ENCODE assay signal across 1 cellular context in the genomic region with DNA sequence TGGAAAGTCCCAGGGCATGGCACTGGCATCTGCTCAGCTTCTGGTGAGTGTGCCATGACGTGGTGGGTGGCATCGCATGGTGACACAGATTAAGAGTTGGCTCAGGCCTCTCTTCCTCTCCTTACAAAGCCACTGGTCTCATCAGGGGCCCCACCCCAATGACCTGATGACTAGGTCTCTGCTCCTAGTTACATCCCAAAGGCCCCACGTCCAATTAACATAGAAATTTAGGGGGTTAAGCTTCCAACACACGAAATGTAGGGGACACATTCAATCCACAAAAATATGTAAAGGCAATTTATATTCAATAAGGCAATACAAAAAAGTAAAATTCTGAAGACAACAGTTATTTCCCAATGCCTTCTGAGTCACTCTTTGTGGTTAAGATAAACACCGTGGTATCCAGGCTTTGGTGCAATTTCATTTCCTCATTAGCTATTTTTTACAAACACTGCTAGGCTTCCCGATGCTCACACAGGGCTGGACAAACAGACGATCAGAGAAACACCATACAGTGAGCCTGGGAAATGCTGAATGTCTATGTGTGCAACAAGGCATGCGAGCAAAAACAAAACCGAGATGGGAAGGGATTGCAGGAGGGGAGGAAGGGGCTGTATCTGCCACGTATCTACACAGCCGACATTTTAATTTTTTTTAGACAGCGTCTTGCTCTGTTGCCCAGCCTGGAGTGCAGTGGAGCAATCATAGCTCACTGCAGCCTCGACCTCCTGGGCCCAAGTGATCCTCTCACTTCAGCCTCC.
TF ChIP-seq lines count a peak whose summit lies in the region.

No MANE protein-coding gene starts in this region.

TF ChIP-seq in A549, 52 proteins besides CTCF, POLR2A, EP300 and RAD21 (continued from another document):
- TF ChIP-seq, protein P1, sequence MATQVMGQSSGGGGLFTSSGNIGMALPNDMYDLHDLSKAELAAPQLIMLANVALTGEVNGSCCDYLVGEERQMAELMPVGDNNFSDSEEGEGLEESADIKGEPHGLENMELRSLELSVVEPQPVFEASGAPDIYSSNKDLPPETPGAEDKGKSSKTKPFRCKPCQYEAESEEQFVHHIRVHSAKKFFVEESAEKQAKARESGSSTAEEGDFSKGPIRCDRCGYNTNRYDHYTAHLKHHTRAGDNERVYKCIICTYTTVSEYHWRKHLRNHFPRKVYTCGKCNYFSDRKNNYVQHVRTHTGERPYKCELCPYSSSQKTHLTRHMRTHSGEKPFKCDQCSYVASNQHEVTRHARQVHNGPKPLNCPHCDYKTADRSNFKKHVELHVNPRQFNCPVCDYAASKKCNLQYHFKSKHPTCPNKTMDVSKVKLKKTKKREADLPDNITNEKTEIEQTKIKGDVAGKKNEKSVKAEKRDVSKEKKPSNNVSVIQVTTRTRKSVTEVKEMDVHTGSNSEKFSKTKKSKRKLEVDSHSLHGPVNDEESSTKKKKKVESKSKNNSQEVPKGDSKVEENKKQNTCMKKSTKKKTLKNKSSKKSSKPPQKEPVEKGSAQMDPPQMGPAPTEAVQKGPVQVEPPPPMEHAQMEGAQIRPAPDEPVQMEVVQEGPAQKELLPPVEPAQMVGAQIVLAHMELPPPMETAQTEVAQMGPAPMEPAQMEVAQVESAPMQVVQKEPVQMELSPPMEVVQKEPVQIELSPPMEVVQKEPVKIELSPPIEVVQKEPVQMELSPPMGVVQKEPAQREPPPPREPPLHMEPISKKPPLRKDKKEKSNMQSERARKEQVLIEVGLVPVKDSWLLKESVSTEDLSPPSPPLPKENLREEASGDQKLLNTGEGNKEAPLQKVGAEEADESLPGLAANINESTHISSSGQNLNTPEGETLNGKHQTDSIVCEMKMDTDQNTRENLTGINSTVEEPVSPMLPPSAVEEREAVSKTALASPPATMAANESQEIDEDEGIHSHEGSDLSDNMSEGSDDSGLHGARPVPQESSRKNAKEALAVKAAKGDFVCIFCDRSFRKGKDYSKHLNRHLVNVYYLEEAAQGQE (IDR thresholded peaks at IDR 0.05): no peak
- TF ChIP-seq, protein P2, sequence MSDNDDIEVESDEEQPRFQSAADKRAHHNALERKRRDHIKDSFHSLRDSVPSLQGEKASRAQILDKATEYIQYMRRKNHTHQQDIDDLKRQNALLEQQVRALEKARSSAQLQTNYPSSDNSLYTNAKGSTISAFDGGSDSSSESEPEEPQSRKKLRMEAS (IDR thresholded peaks at IDR 0.05): peak; percentile 60
- TF ChIP-seq HOXA7 (CRISPR knock-in tag; IDR thresholded peaks at IDR 0.05) (no peak), RNF2 (IDR thresholded peaks at IDR 0.05; ENCODE audit: borderline replicate concordance, low read depth) (no peak), ZFP36 (IDR thresholded peaks at IDR 0.05; ENCODE audit: borderline replicate concordance, partially characterized antibody) (no peak), ESRRA (IDR thresholded peaks at IDR 0.05; ENCODE audit: borderline replicate concordance, low read length) (no peak), PHF8 (IDR thresholded peaks at IDR 0.05; ENCODE audit: borderline replicate concordance, low read depth) (no peak), CBX2 (IDR thresholded peaks at IDR 0.05; ENCODE audit: borderline replicate concordance, low read depth) (no peak)
- TF ChIP-seq, protein P3, sequence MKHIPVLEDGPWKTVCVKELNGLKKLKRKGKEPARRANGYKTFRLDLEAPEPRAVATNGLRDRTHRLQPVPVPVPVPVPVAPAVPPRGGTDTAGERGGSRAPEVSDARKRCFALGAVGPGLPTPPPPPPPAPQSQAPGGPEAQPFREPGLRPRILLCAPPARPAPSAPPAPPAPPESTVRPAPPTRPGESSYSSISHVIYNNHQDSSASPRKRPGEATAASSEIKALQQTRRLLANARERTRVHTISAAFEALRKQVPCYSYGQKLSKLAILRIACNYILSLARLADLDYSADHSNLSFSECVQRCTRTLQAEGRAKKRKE (CRISPR knock-in tag; IDR thresholded peaks at IDR 0.05; ENCODE audit: low read depth): 0 out of 2 replicates have a peak, but pooled peaks have one; percentile 6
